In the genomic region with DNA sequence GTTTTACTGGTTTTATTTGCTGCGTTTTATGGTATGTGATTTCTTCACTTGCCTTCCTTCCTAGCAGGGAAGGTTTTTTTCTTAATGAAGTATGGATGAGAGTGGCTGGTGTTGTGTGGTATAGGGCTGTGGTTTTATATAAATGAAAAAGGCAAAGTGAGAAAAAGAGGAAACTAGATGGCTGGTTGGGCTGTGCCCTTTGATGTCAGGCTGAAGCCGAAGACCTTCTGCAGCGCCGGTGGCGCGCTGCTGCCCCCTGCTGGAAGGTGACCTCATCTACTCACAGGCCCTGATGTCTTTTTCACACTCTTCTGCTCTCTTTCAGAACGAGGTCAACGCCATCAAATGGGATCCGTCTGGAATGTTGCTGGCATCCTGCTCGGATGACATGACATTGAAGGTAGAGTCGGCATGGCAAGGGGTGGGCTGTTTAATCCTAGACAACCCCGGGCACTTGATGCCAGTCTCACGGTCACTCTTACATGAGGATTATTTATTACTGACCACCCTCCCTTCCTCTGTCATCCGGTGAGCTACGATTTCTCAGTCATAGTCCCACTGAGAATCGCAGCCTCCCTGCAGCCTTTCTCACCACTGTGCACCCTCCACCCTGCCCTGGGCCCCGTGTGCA, we compare ENCODE assay signal across 8 cellular contexts. TPM values are rescaled to one million over a fixed set of nuclear protein-coding genes. Genes with fewer than 3 reads are reported as not detected.
A peak's percentile ranks its signal among the peaks of the same experiment; 100 is the strongest.
DNase-seq lines count a peak whose midpoint lies in the region; ATAC-seq and TF ChIP-seq lines count a peak whose summit lies in the region.

No MANE protein-coding gene starts in this region.

- CTCF ChIA-PET in activated CD8-positive, alpha-beta T cell treated with anti-CD3 and anti-CD28 coated beads, Interleukin-2, amount 10 ng/mL, durations not matched to agents 7 days and 5 days (lab: Charles Lee): interaction anchor here (0.9 kb wide), 1 partner anchor 738 kb away, joined by 3 read pairs; no protein-coding TSS in a partner anchor

- peaks cover 8% of the 10 kb centered on the region for H3K4me1 Mint-ChIP-seq in activated CD8-positive, alpha-beta T cell treated with anti-CD3 and anti-CD28 coated beads, Interleukin-2, amount 10 ng/mL, durations not matched to agents 7 days and 5 days (ENCODE audit: low read depth)

- no peaks in the 10 kb centered on the region for H3K9me3 Mint-ChIP-seq in activated CD8-positive, alpha-beta T cell treated with anti-CD3 and anti-CD28 coated beads, Interleukin-2, amount 10 ng/mL, durations not matched to agents 7 days and 5 days (ENCODE audit: insufficient read depth)

- H3K27ac Mint-ChIP-seq in activated CD8-positive, alpha-beta T cell treated with anti-CD3 and anti-CD28 coated beads, Interleukin-2, amount 10 ng/mL, durations not matched to agents 7 days and 5 days: no peak overlapping the region

- H3K36me3 Mint-ChIP-seq in activated CD8-positive, alpha-beta T cell treated with anti-CD3 and anti-CD28 coated beads, Interleukin-2, amount 10 ng/mL, durations not matched to agents 7 days and 5 days (ENCODE audit: low read depth): peaks cover 23% of the 10 kb centered on the region

- POLR2A ChIA-PET in activated CD8-positive, alpha-beta T cell treated with anti-CD3 and anti-CD28 coated beads, Interleukin-2, amount 10 ng/mL, durations not matched to agents 7 days and 5 days (lab: Charles Lee): no interaction called here

- no peaks in the 10 kb centered on the region for H3K27me3 Mint-ChIP-seq in activated CD8-positive, alpha-beta T cell treated with anti-CD3 and anti-CD28 coated beads, Interleukin-2, amount 10 ng/mL, durations not matched to agents 7 days and 5 days (ENCODE audit: low read depth)

- H3K4me3 ChIP-seq in BE2C (ENCODE audit: low read depth, low read length): no peak overlapping the region

- H3K9me3 ChIP-seq in BE2C: no peaks in the 10 kb centered on the region

- ATAC-seq in GM19035 (IDR thresholded peaks at IDR 0.05; ENCODE audit: unreplicated experiment) (peak; percentile 93), HG03442 (IDR thresholded peaks at IDR 0.05; ENCODE audit: unreplicated experiment) (peak; percentile 74)
- ATAC-seq in activated CD8-positive, alpha-beta T cell treated with anti-CD3 and anti-CD28 coated beads, Interleukin-2, amount 10 ng/mL, durations not matched to agents 7 days and 5 days: peak; percentile 90

- H3K36me3 ChIP-seq in BE2C: peaks cover 19% of the 10 kb centered on the region

- no peaks in the 10 kb centered on the region for H3K4me1 ChIP-seq in BE2C

- no peak overlapping the region for H3K4me3 Mint-ChIP-seq in activated CD8-positive, alpha-beta T cell treated with anti-CD3 and anti-CD28 coated beads, Interleukin-2, amount 10 ng/mL, durations not matched to agents 7 days and 5 days

- H3K27me3 ChIP-seq in BE2C: no peaks in the 10 kb centered on the region

- peak; percentile 69 for DNase-seq in BE2C
- peak; percentile 27 for DNase-seq in NCI-H774 (lab: John Stamatoyannopoulos, UW)
- DNase-seq in activated CD8-positive, alpha-beta T cell treated with anti-CD3 and anti-CD28 coated beads, Interleukin-2, amount 10 ng/mL, durations not matched to agents 7 days and 5 days: peak; percentile 81
- DNase-seq in effector CD4-positive, alpha-beta T cell: peak; percentile 75
- DNase-seq in medulla oblongata (ENCODE audit: extremely low spot score): peak; percentile 85
- DNase-seq in stimulated activated CD8-positive, alpha-beta memory T cell treated with anti-CD3 and anti-CD28 coated beads, Interleukin-15, amount 100 ng/mL, for 4 hours (ENCODE audit: low read depth in 2 of 2): peak; percentile 20 to 32

- peak; percentile 74 for TF ChIP-seq CTCF in BE2C (IDR thresholded peaks at IDR 0.05; ENCODE audit: low read depth, low read length)

RNA-seq across cellular contexts. Expression of a gene that starts 56.6 kb away (rescaled TPM):
- polyA plus RNA-seq in BE2C (2012; ENCODE audit: insufficient read depth, insufficient read length, low read depth): not detected
- total RNA-seq in activated CD8-positive, alpha-beta T cell treated with anti-CD3 and anti-CD28 coated beads, Interleukin-2, amount 10 ng/mL, durations not matched to agents 7 days and 5 days: not detected

Comparison
In these comparisons a context has a peak if more than half of its experiments do, and no peak if none do; other contexts are left out.
1. DNase-seq: peak in every context shown above with its lines; median percentile 85 in medulla oblongata; 81 in activated CD8-positive, alpha-beta T cell treated with anti-CD3 and anti-CD28 coated beads, Interleukin-2, amount 10 ng/mL, durations not matched to agents 7 days and 5 days; 75 in effector CD4-positive, alpha-beta T cell; 69 in BE2C; 27 in NCI-H774; 26 in stimulated activated CD8-positive, alpha-beta memory T cell treated with anti-CD3 and anti-CD28 coated beads, Interleukin-15, amount 100 ng/mL, for 4 hours.